8 cellular contexts compared by ENCODE assay signal in genomic region chr11:60775420-60775961, GRCh38. TPM values are rescaled to one million over a fixed set of nuclear protein-coding genes. Genes with fewer than 3 reads are reported as not detected.
DNase-seq lines count a peak whose midpoint lies in the region; ATAC-seq and TF ChIP-seq lines count a peak whose summit lies in the region.

No MANE protein-coding gene starts in this region.

- DNase-seq in NCI-H1436 (lab: John Stamatoyannopoulos, UW) (peak; percentile 88), T follicular helper cell (ENCODE audit: low read depth) (peak; percentile 77), adrenal gland (peak; percentile 84 to 95 (median 91)), right cardiac atrium (peak; percentile 84 to 88 (median 84)), skeletal muscle cell (ENCODE audit: low read depth) (peak; percentile 73)

- no peak for TF ChIP-seq POLR2A in adrenal gland (IDR thresholded peaks at IDR 0.05)

- 4 to 11% (median 7%) methylated on average over 9 to 15 of the region's 15 CpGs for WGBS in adrenal gland, 4 donors
- 7% methylated on average over 15 of the region's 15 CpGs for WGBS in right cardiac atrium

- ATAC-seq in HG02678 (IDR thresholded peaks at IDR 0.05; ENCODE audit: unreplicated experiment) (peak; percentile 83), right cardiac atrium (peak; percentile 87 to 89), HG02870 (IDR thresholded peaks at IDR 0.05; ENCODE audit: unreplicated experiment) (no peak)

- intact Hi-C loops in adrenal gland (cut with DNase I) = loop anchor here in 1 of 2 donors (5.0 kb wide), 1 partner anchor 117 kb away; no protein-coding TSS in a partner anchor
- intact Hi-C loops in right cardiac atrium (cut with DNase I) = no loop called here

- H3K36me3 ChIP-seq in adrenal gland (replicated peaks in 1 of 2) = no peaks in the 10 kb centered on the region

- H3K27me3 ChIP-seq in adrenal gland (no peaks in the 10 kb centered on the region), right cardiac atrium (ENCODE audit: control insufficient read depth, insufficient read depth) (no peaks in the 10 kb centered on the region)

- no peaks in the 10 kb centered on the region for H3K9me3 ChIP-seq in adrenal gland (replicated peaks in 1 of 3)
- H3K9me3 ChIP-seq in right cardiac atrium (ENCODE audit: control insufficient read depth, low read length) = no peaks in the 10 kb centered on the region

- H3K4me1 ChIP-seq in adrenal gland (replicated peaks in 1 of 2) (no peaks in the 10 kb centered on the region), right cardiac atrium (ENCODE audit: control insufficient read depth, insufficient read depth, low read length) (no peaks in the 10 kb centered on the region)

- H3K27ac ChIP-seq in adrenal gland (no peak overlapping the region), right cardiac atrium (ENCODE audit: low read length) (no peak overlapping the region)

- no peak overlapping the region for H3K4me3 ChIP-seq in adrenal gland
- H3K4me3 ChIP-seq in right cardiac atrium (ENCODE audit: low read length) = no peak overlapping the region
- H3K4me3 ChIP-seq in skeletal muscle cell (ENCODE audit: low read depth, low read length) = no peak overlapping the region

- peak; percentile 86 for TF ChIP-seq CTCF in GM12874 (IDR thresholded peaks at IDR 0.05; ENCODE audit: insufficient read depth, low read depth, low read length)
- TF ChIP-seq CTCF in adrenal gland (IDR thresholded peaks at IDR 0.05) = peak; percentile 81 to 90 (median 87)

RNA-seq across cellular contexts. Expression of gene MS4A10, which starts 9.6 kb away (rescaled TPM):
- not detected for total RNA-seq in adrenal gland
- polyA plus RNA-seq in adrenal gland = not detected
- not detected for total RNA-seq in right cardiac atrium
- not detected for polyA plus RNA-seq in right cardiac atrium

RNA-seq across cellular contexts. Expression of gene MS4A15, which starts 18.8 kb away (rescaled TPM):
- total RNA-seq in adrenal gland = under 1 TPM in 1 of 8 donors, not detected in 7; 0.25 TPM
- under 1 TPM in 2 of 3 donors, not detected in 1; 0.07 to 0.22 TPM for polyA plus RNA-seq in adrenal gland
- total RNA-seq in right cardiac atrium = not detected
- polyA plus RNA-seq in right cardiac atrium = not detected

RNA-seq across cellular contexts. Expression of gene MS4A18, which starts 51.0 kb away (rescaled TPM):
- total RNA-seq in adrenal gland = not detected
- not detected for polyA plus RNA-seq in adrenal gland
- not detected for total RNA-seq in right cardiac atrium
- not detected for polyA plus RNA-seq in right cardiac atrium
